ENCODE assay signal across 1 cellular context in the genomic region with DNA sequence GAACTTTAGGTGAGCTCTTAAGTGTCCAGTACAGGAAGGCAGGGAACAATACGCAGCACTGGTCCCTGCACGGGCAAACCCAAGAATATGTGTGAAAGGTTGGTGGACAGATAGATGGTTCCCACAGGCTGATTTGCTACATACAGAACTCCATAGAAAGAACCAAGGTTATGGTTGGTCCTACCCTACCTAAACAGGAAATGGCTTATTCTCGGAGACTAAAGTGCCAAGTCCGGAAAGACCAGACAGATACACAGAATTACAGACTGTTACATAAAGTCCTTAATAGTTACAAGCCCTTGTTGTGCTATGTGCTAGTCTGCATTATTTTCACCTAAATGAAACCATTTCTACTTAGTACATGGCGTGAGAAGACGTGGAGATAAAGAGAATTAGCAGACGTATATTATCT.
TF ChIP-seq lines count a peak whose summit lies in the region.

No MANE protein-coding gene starts in this region.

TF ChIP-seq in HCT116, 20 proteins besides CTCF, POLR2A, EP300 and RAD21 (continued from another document):
- TF ChIP-seq SRF (IDR thresholded peaks at IDR 0.05; ENCODE audit: low read depth) (no peak), FOSL1 (IDR thresholded peaks at IDR 0.05; ENCODE audit: low read depth) (no peak), CEBPB (IDR thresholded peaks at IDR 0.05; ENCODE audit: low read depth) (no peak), ELF1 (IDR thresholded peaks at IDR 0.05; ENCODE audit: borderline replicate concordance, low read depth) (no peak), EZH2 (IDR thresholded peaks at IDR 0.05) (no peak), YY1 (IDR thresholded peaks at IDR 0.05; ENCODE audit: extremely low read depth, insufficient replicate concordance, low read depth, low read length) (no peak)
- TF ChIP-seq, protein P1, sequence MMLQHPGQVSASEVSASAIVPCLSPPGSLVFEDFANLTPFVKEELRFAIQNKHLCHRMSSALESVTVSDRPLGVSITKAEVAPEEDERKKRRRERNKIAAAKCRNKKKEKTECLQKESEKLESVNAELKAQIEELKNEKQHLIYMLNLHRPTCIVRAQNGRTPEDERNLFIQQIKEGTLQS (IDR thresholded peaks at IDR 0.05): no peak
